ENCODE assay signal across 20 cellular contexts in genomic region chr9:120212153-120212852, GRCh38.
DNase-seq lines count a peak whose midpoint lies in the region; ATAC-seq, FAIRE-seq and TF ChIP-seq lines count a peak whose summit lies in the region.
"Had no signal": no experiment of that assay in that cellular context is flagged by ENCODE, and none has a peak within 500 bp of the region (broad histone marks: within the 10 kb centered on the region; RNA-seq: fewer than 3 reads in every experiment).

No MANE protein-coding gene starts in this region.

- DNase-seq in GM12891 (ENCODE audit: insufficient read length, low spot score), result no peak
- no peak for DNase-seq in foreskin keratinocyte
- DNase-seq in KBM-7, result no peak
- no peak for DNase-seq in activated CD4-positive, alpha-beta T cell treated with anti-CD3 and anti-CD28 coated beads for 48 hours
- DNase-seq in NCI-H446 (lab: John Stamatoyannopoulos, UW), result no peak
- DNase-seq: ACHN; activated gamma-delta T cell; NCI-H187 treated with DMSO at 0.1 percent for 48 hours; stimulated activated CD4-positive, alpha-beta T cell treated with anti-CD3 and anti-CD28 coated beads, Interleukin-2, amount 100 ng/mL, for 24 hours had no signal

- no peaks in the 10 kb centered on the region for H3K27me3 ChIP-seq in foreskin keratinocyte
- H3K27me3 ChIP-seq: ascending aorta, neutrophil, right atrium auricular region had no signal

- no peak for FAIRE-seq in GM12891 (lab: Jason Lieb, UNC)
- FAIRE-seq: GM18507, HTR-8/SVneo, islet of Langerhans had no signal

- H3K4me1 ChIP-seq in foreskin keratinocyte, result no peaks in the 10 kb centered on the region
- H3K4me1 ChIP-seq: ascending aorta, right atrium auricular region had no signal

- no peak overlapping the region for H3K27ac ChIP-seq in foreskin keratinocyte
- H3K27ac ChIP-seq: ascending aorta, neutrophil, right atrium auricular region, thoracic aorta, VCaP had no signal

- in situ Hi-C loops in KBM-7 (cut with MboI; ENCODE audit: low pct_unique_long_range_greater_than_20kb, low sequenced_read_pairs), result no loop called here

- peak; percentile 87 for ATAC-seq in GM19351 (IDR thresholded peaks at IDR 0.05; ENCODE audit: unreplicated experiment)
- ATAC-seq in HG02642 (IDR thresholded peaks at IDR 0.05; ENCODE audit: poor library complexity, unreplicated experiment), result peak; percentile 76
- peak; percentile 74 for ATAC-seq in HG03460 (IDR thresholded peaks at IDR 0.05; ENCODE audit: unreplicated experiment)
- ATAC-seq in foreskin keratinocyte, result no peak

- no peak for TF ChIP-seq CTCF in foreskin keratinocyte (conservative IDR thresholded peaks at IDR 0.05)

- TF ChIP-seq POLR2A in GM12891 (IDR thresholded peaks at IDR 0.05; ENCODE audit: low read depth, low read length), result no peak

TF ChIP-seq in GM12891, 5 proteins besides CTCF, POLR2A, EP300 and RAD21:
- TF ChIP-seq POLR2AphosphoS5 (IDR thresholded peaks at IDR 0.05; ENCODE audit: low read depth, low read length) (no peak), SPI1 (IDR thresholded peaks at IDR 0.05; ENCODE audit: low read depth, low read length) (peak; percentile 81)
